ENCODE assay signal across 1 cellular context in the genomic region with DNA sequence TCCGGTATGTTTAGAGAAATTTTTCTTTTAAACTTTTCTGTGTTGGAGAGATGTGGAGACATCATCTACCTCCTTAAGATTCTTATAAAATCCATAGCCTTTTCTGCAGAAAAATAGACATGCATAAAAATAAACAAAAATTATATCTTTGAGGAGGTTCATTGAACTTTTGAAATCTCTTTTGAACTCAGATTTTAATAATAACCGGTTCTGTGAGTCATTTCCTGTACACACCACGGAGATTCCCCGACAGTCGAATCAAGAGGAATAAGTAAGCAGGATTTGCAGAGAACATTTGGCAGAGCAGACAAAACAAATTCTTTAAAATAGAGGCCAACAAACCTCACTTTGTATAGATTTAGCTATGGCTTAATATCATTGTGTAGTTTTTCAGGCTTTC.
TF ChIP-seq lines count a peak whose summit lies in the region.

No MANE protein-coding gene starts in this region.

TF ChIP-seq in HCT116, 20 proteins besides CTCF, POLR2A, EP300 and RAD21:
- no peak for TF ChIP-seq EZH2 (IDR thresholded peaks at IDR 0.05)
- TF ChIP-seq FOSL1 (IDR thresholded peaks at IDR 0.05; ENCODE audit: low read depth): peak; percentile 19; the same call in 1 of the 2 replicates
